16 cellular contexts compared by ENCODE assay signal in the genomic region with DNA sequence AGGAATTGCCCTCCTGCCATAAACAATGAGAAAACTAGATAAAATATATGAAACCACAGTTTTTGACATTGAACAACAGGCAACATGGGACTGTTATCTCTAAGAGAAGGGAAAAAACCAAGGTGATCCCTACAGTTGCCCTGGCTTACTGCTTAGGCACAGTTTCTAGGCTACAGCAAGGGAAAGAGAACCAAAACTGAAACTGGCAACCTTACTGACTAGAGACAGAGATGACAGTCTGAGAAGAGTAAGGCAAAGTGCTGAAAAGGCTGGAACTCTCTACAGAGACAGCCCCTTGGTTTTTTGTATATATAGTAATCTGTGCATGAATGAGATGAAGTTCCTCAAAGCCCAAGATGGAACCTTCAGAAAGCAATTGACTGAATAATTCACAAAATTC. TPM values are rescaled to one million over a fixed set of nuclear protein-coding genes. Genes with fewer than 3 reads are reported as not detected.
A peak's percentile ranks its signal among the peaks of the same experiment; 100 is the strongest.
DNase-seq lines count a peak whose midpoint lies in the region; ATAC-seq, FAIRE-seq and TF ChIP-seq lines count a peak whose summit lies in the region.
"Had no signal": no experiment of that assay in that cellular context is flagged by ENCODE, and none has a peak within 500 bp of the region (broad histone marks: within the 10 kb centered on the region; RNA-seq: fewer than 3 reads in every experiment).

No MANE protein-coding gene starts in this region.

- no peak overlapping the region for H3K9ac ChIP-seq in endodermal cell (ENCODE audit: extremely low read depth, low read length, poor library complexity, severe bottlenecking)

- H3K27me3 ChIP-seq in endodermal cell (ENCODE audit: control insufficient read depth, insufficient read depth, low read length, poor library complexity, severe bottlenecking), result no peaks in the 10 kb centered on the region
- H3K27me3 ChIP-seq: foreskin keratinocyte, sigmoid colon had no signal

- H3K9me3 ChIP-seq in endodermal cell (ENCODE audit: control insufficient read depth, low read length), result peaks cover 3% of the 10 kb centered on the region
- H3K9me3 ChIP-seq: sigmoid colon had no signal

- H3K36me3 ChIP-seq in endodermal cell (ENCODE audit: control insufficient read depth, insufficient read depth, low read length), result peaks cover 82% of the 10 kb centered on the region

- H3K4me1 Mint-ChIP-seq in activated CD4-positive, alpha-beta memory T cell treated with anti-CD3 and anti-CD28 coated beads, Interleukin-2, amount 10 ng/mL, durations not matched to agents 7 days and 5 days, result peaks cover 24% of the 10 kb centered on the region
- H3K4me1 Mint-ChIP-seq in endodermal cell, result no peaks in the 10 kb centered on the region

- DNase-seq in GM18507 (ENCODE audit: extremely low spot score, insufficient read length, low read depth) (no peak), activated gamma-delta T cell treated with Interleukin-2 at 50 U/mL for 16 hours (no peak), NCI-H2196 (lab: John Stamatoyannopoulos, UW; ENCODE audit: unreplicated experiment) (no peak), NCI-H510A (lab: John Stamatoyannopoulos, UW) (no peak), endodermal cell (no peak)
- no peak for DNase-seq in activated CD4-positive, alpha-beta memory T cell treated with anti-CD3 and anti-CD28 coated beads, Interleukin-2, amount 10 ng/mL, durations not matched to agents 7 days and 5 days
- DNase-seq: activated CD4-positive, alpha-beta T cell treated with anti-CD3 and anti-CD28 coated beads, Interleukin-2, amount 50 U/mL, for 48 hours; anterior cingulate cortex; foreskin keratinocyte; kidney glomerular epithelial cell; naive thymus-derived CD8-positive, alpha-beta T cell; NCI-H2029 treated with DMSO at 0.1 percent for 48 hours; sigmoid colon; SW 1271 had no signal

- CTCF ChIA-PET in activated CD4-positive, alpha-beta memory T cell treated with anti-CD3 and anti-CD28 coated beads, Interleukin-2, amount 10 ng/mL, durations not matched to agents 7 days and 5 days (lab: Charles Lee), result no interaction called here

- peak overlapping the region; percentile 15 for H3K27ac Mint-ChIP-seq in activated CD4-positive, alpha-beta memory T cell treated with anti-CD3 and anti-CD28 coated beads, Interleukin-2, amount 10 ng/mL, durations not matched to agents 7 days and 5 days
- H3K27ac Mint-ChIP-seq in endodermal cell, result no peak overlapping the region

- POLR2A ChIA-PET in activated CD4-positive, alpha-beta memory T cell treated with anti-CD3 and anti-CD28 coated beads, Interleukin-2, amount 10 ng/mL, durations not matched to agents 7 days and 5 days (lab: Charles Lee), result no interaction called here

- H3K27me3 Mint-ChIP-seq in activated CD4-positive, alpha-beta memory T cell treated with anti-CD3 and anti-CD28 coated beads, Interleukin-2, amount 10 ng/mL, durations not matched to agents 7 days and 5 days, result no peaks in the 10 kb centered on the region
- no peaks in the 10 kb centered on the region for H3K27me3 Mint-ChIP-seq in endodermal cell (ENCODE audit: insufficient read depth)
- H3K27me3 Mint-ChIP-seq: naive thymus-derived CD8-positive, alpha-beta T cell had no signal

- peak; percentile 71 for FAIRE-seq in GM18507 (lab: Jason Lieb, UNC)

- H3K4me1 ChIP-seq in endodermal cell (ENCODE audit: control insufficient read depth, insufficient read depth, low read length), result no peaks in the 10 kb centered on the region
- H3K4me1 ChIP-seq: foreskin keratinocyte, sigmoid colon had no signal

- no peaks in the 10 kb centered on the region for H3K9me3 Mint-ChIP-seq in activated CD4-positive, alpha-beta memory T cell treated with anti-CD3 and anti-CD28 coated beads, Interleukin-2, amount 10 ng/mL, durations not matched to agents 7 days and 5 days
- H3K9me3 Mint-ChIP-seq in endodermal cell, result no peaks in the 10 kb centered on the region
- H3K9me3 Mint-ChIP-seq: naive thymus-derived CD8-positive, alpha-beta T cell had no signal

- ATAC-seq in GM19463 (IDR thresholded peaks at IDR 0.05; ENCODE audit: unreplicated experiment), result peak; percentile 89
- ATAC-seq in HG03066 (IDR thresholded peaks at IDR 0.05; ENCODE audit: low read depth, unreplicated experiment), result peak; percentile 83
- ATAC-seq: foreskin keratinocyte; naive thymus-derived CD8-positive, alpha-beta T cell had no signal

- H3K4me3 ChIP-seq in endodermal cell (ENCODE audit: low read length), result no peak overlapping the region
- H3K4me3 ChIP-seq: sigmoid colon had no signal

- H3K36me3 Mint-ChIP-seq in activated CD4-positive, alpha-beta memory T cell treated with anti-CD3 and anti-CD28 coated beads, Interleukin-2, amount 10 ng/mL, durations not matched to agents 7 days and 5 days (ENCODE audit: low read depth), result peaks cover 61% of the 10 kb centered on the region
- peaks cover 77% of the 10 kb centered on the region for H3K36me3 Mint-ChIP-seq in endodermal cell (ENCODE audit: low read depth)

- no peak overlapping the region for H3K4me3 Mint-ChIP-seq in activated CD4-positive, alpha-beta memory T cell treated with anti-CD3 and anti-CD28 coated beads, Interleukin-2, amount 10 ng/mL, durations not matched to agents 7 days and 5 days
- no peak overlapping the region for H3K4me3 Mint-ChIP-seq in endodermal cell
- H3K4me3 Mint-ChIP-seq: naive thymus-derived CD8-positive, alpha-beta T cell had no signal

- TF ChIP-seq CTCF in endodermal cell (conservative IDR thresholded peaks at IDR 0.05), result no peak

- H3K27ac ChIP-seq in endodermal cell (ENCODE audit: low read depth, low read length), result no peak overlapping the region
- H3K27ac ChIP-seq: foreskin keratinocyte, sigmoid colon had no signal

RNA-seq across cellular contexts. Expression of a gene that starts 36.2 kb away (rescaled TPM):
- 1 to 10 TPM in 1 of 2 experiments, under 1 TPM in 1; 0.76 to 1.1 TPM for total RNA-seq in activated CD4-positive, alpha-beta memory T cell treated with anti-CD3 and anti-CD28 coated beads, Interleukin-2, amount 10 ng/mL, durations not matched to agents 7 days and 5 days
- 10 to 100 TPM; 17.7 to 26.9 TPM for total RNA-seq in endodermal cell
- polyA plus RNA-seq in endodermal cell (2013, experiment 1 of 2), result 46.3 TPM
- 43.3 TPM for polyA plus RNA-seq in endodermal cell (2013, experiment 2 of 2)

RNA-seq across cellular contexts. Expression of a gene that starts 50.2 kb away (rescaled TPM):
- 10 to 100 TPM; 51.9 to 57.9 TPM for total RNA-seq in activated CD4-positive, alpha-beta memory T cell treated with anti-CD3 and anti-CD28 coated beads, Interleukin-2, amount 10 ng/mL, durations not matched to agents 7 days and 5 days
- 100 to 1,000 TPM in 1 of 2 donors, 10 to 100 TPM in 1; 98.2 to 104 TPM for total RNA-seq in endodermal cell
- 77.8 TPM for polyA plus RNA-seq in endodermal cell (2013, experiment 1 of 2)
- polyA plus RNA-seq in endodermal cell (2013, experiment 2 of 2), result 77.7 TPM

Comparison
In these comparisons a context has a peak if more than half of its experiments do, and no peak if none do; other contexts are left out.
1. RNA of a gene that starts 36.2 kb away (total RNA-seq): 17.7 to 26.9 TPM in endodermal cell; 0.76 to 1.1 TPM in activated CD4-positive, alpha-beta memory T cell treated with anti-CD3 and anti-CD28 coated beads, Interleukin-2, amount 10 ng/mL, durations not matched to agents 7 days and 5 days; every median in the first group is over 4 times any median in the second.